25 cellular contexts compared by ENCODE assay signal in the genomic region with DNA sequence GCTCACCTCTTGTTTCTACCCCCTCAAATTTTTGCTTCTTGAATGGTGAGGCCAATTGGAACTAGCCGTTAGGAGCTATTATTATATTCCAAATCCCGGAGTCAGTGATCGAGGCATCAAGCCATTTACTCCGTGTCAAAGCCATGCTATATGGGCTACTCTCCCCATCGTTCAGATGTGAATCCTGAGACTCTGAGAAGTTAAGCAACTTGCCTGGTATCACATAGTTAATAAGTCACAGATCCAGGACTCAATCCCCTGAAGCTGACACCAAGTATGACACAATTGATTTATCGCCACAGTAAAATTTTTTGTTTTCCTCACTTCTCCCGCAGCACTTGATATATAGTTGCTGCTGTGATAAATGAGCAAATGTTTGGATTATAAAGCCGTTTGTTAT. TPM values are rescaled to one million over a fixed set of nuclear protein-coding genes. Genes with fewer than 3 reads are reported as not detected.
DNase-seq lines count a peak whose midpoint lies in the region; ATAC-seq and FAIRE-seq lines count a peak whose summit lies in the region.
"Had no signal": no experiment of that assay in that cellular context is flagged by ENCODE, and none has a peak within 500 bp of the region (broad histone marks: within the 10 kb centered on the region; RNA-seq: fewer than 3 reads in every experiment).

No MANE protein-coding gene starts in this region.

- peaks cover 25% of the 10 kb centered on the region for H3K4me1 ChIP-seq in GM23248 (ENCODE audit: insufficient read depth)
- H3K4me1 ChIP-seq: A549, BE2C had no signal

- ATAC-seq in HG02759 (IDR thresholded peaks at IDR 0.05; ENCODE audit: unreplicated experiment): no peak
- ATAC-seq: A549, GM23338, HCT116 had no signal

- no peak overlapping the region for H3K9ac ChIP-seq in GM23248
- H3K9ac ChIP-seq: BLaER1 treated with 17β-estradiol and CSF1 and Interleukin-3, amounts not matched to agents 10 nM and 100 nM had no signal

- 89 to 91% methylated on average over 8 of the region's 8 CpGs for WGBS in GM23248 (ENCODE audit: low coverage in 1 of 2, low lambda C conversion rate in 2 of 2, missing lambda C conversion rate in 2 of 2), 2 experiments

- no peak overlapping the region for H3K4me3 ChIP-seq in GM23248
- H3K4me3 ChIP-seq: A549; BLaER1 treated with 17β-estradiol and CSF1 and Interleukin-3, amounts not matched to agents 10 nM and 100 nM; GM23338 had no signal

- peak; percentile 52 for FAIRE-seq in HTR-8/SVneo (lab: Jason Lieb, UNC)
- FAIRE-seq: A549, G401.6, GM12892 had no signal

- no peaks in the 10 kb centered on the region for H3K9me2 ChIP-seq in GM23248 (ENCODE audit: insufficient read depth)

- in situ Hi-C loops in Caki2 (cut with HindIII; ENCODE audit: low pct_unique_long_range_greater_than_20kb, low sequenced_read_pairs): no loop called here
- in situ Hi-C loops in GM23248 (cut with MboI): no loop called here

- no peak overlapping the region for H2AFZ ChIP-seq in GM23248
- H2AFZ ChIP-seq: GM23338 had no signal

- no peak overlapping the region for H3K27ac ChIP-seq in GM23248
- H3K27ac ChIP-seq: A549; BLaER1 treated with 17β-estradiol and CSF1 and Interleukin-3, amounts not matched to agents 10 nM and 100 nM had no signal

- no peak overlapping the region for H3K4me2 ChIP-seq in GM23248 (ENCODE audit: unreplicated experiment)
- H3K4me2 ChIP-seq: A549; BLaER1 treated with 17β-estradiol and CSF1 and Interleukin-3, amounts not matched to agents 10 nM and 100 nM; GM23338 had no signal

- H3K36me3 ChIP-seq in GM23248 (ENCODE audit: low read depth): no peaks in the 10 kb centered on the region
- H3K36me3 ChIP-seq: BE2C; BLaER1 treated with 17β-estradiol and CSF1 and Interleukin-3, amounts not matched to agents 10 nM and 100 nM had no signal

- no peaks in the 10 kb centered on the region for H3K79me2 ChIP-seq in GM23248 (ENCODE audit: insufficient read depth)

- no peaks in the 10 kb centered on the region for H3K9me3 ChIP-seq in GM23248 (ENCODE audit: low read depth)
- H3K9me3 ChIP-seq: A549; BE2C; BLaER1 treated with 17β-estradiol and CSF1 and Interleukin-3, amounts not matched to agents 10 nM and 100 nM had no signal

- H3K27me3 ChIP-seq in GM23248 (replicated peaks; ENCODE audit: insufficient read depth): no peaks in the 10 kb centered on the region
- H3K27me3 ChIP-seq: BE2C; BLaER1 treated with 17β-estradiol and CSF1 and Interleukin-3, amounts not matched to agents 10 nM and 100 nM had no signal

- no peaks in the 10 kb centered on the region for H3F3A ChIP-seq in GM23248 (ENCODE audit: insufficient read depth)

- no peaks in the 10 kb centered on the region for H4K20me1 ChIP-seq in GM23248 (ENCODE audit: insufficient read depth)
- H4K20me1 ChIP-seq: BLaER1 treated with 17β-estradiol and CSF1 and Interleukin-3, amounts not matched to agents 10 nM and 100 nM had no signal

- DNase-seq in Caki2 (ENCODE audit: low read depth) (peak; percentile 33), HTR-8/SVneo (ENCODE audit: insufficient read length, low spot score) (no peak), kidney tubule cell (ENCODE audit: low spot score) (peak; percentile 48), renal cortical epithelial cell (ENCODE audit: low read depth) (peak; percentile 40), GM23248 (no peak), amniotic stem cell (lab: John Stamatoyannopoulos, UW) (no peak)
- DNase-seq: 8988T; ACHN; AML-193; BE2C; Calu3; CD4-positive, alpha-beta T cell; CD8-positive, alpha-beta memory T cell; DMS153; DND-41; H9; HFFc6 had no signal

RNA-seq across cellular contexts. Expression of gene TSHZ2, which starts 50.9 kb away (rescaled TPM):
- 0.23 and 4.1 TPM in 2 replicates for total RNA-seq in Caki2 (2014; rRNA removed; shearing (Covaris generic); ENCODE audit: low replicate concordance)
- total RNA-seq in renal cortical epithelial cell: 0.17 and 0.30 TPM in 2 replicates
- 13.4 and 18.5 TPM in 2 replicates for total RNA-seq in GM23248 (2014; rRNA removed; shearing (Covaris generic))
- polyA plus RNA-seq in GM23248 (2016; fragmentation: Nextera tagmentation; extraction: Ambion mirVana): 4.5 and 6.3 TPM in 2 replicates
- total RNA-seq: Calu3, HFFc6 had no signal
- polyA plus RNA-seq: A549, CD14-positive monocyte had no signal

Comparison
In these comparisons a context has a peak if more than half of its experiments do, and no peak if none do; other contexts are left out.
1. DNase-seq: peak in Caki2 (single experiment), kidney tubule cell (single experiment) and renal cortical epithelial cell (single experiment); none in HTR-8/SVneo (single experiment), GM23248 (single experiment) and amniotic stem cell (single experiment).